ENCODE assay signal across 14 cellular contexts in the genomic region with DNA sequence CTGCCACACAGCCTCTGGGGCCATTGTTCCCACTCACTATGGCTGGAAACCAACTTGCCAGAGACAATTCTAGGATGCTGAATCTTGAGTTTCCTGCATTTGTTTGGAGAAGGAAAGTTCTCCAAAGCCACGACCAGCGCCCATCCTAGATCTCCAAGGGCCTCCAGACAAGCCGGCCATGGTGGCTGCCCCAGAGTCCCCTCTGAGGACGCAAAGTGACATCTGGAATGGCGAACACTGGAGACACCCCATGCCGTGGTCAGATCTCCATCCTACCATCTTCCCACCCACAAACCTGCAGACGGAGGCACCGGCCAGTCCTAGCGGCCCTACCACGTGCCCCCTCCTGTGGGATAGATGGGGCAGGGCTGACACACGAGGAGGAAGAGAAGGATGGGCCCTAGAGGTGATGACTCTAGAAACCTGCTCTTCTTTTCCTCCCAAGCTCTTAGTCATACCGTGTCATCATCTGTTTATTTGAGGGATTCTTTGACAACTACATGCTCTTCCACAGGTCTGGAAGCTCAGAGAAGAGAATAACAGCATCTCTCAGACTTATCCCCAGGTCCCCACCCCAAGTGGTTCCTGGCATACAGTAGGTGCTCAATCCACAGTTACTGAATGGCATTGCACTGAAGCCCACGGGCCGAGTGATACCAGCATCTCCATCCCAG.
"Had no signal": no experiment of that assay in that cellular context is flagged by ENCODE, and none has a peak within 500 bp of the region (broad histone marks: within the 10 kb centered on the region; RNA-seq: fewer than 3 reads in every experiment).

No MANE protein-coding gene starts in this region.

- H3K27me3 ChIP-seq: brain microvascular endothelial cell, neural progenitor cell, SJCRH30 had no signal

- H3K36me3 Mint-ChIP-seq: activated CD4-positive, alpha-beta memory T cell treated with anti-CD3 and anti-CD28 coated beads for 36 hours; activated naive CD8-positive, alpha-beta T cell; neural progenitor cell; stimulated activated naive B cell treated with anti-CD40 and anti-IgM and Interleukin-4, amounts not matched to agents 10 μg/mL and 1 μg/mL and 100 μg/mL, for 72 hours had no signal

- DNase-seq: activated CD4-positive, alpha-beta memory T cell treated with anti-CD3 and anti-CD28 coated beads for 36 hours; activated CD4-positive, CD25-positive, alpha-beta regulatory T cell treated with anti-CD3 and anti-CD28 coated beads, Interleukin-2, amount 50 U/mL, for 72 hours; activated gamma-delta T cell; activated T-cell treated with anti-CD3 and anti-CD28 coated beads, Interleukin-2, amount 50 U/mL, for 4 hours; amygdala; brain microvascular endothelial cell; dorsolateral prefrontal cortex; left ventricle myocardium superior; right cardiac atrium; SJCRH30; stimulated activated naive B cell treated with anti-CD40 and anti-IgM and Interleukin-4, amounts not matched to agents 10 μg/mL and 1 μg/mL and 100 μg/mL, for 72 hours had no signal

- H3K27me3 Mint-ChIP-seq: activated CD4-positive, alpha-beta memory T cell treated with anti-CD3 and anti-CD28 coated beads for 36 hours; stimulated activated naive B cell treated with anti-CD40 and anti-IgM and Interleukin-4, amounts not matched to agents 10 μg/mL and 1 μg/mL and 100 μg/mL, for 72 hours had no signal

- H3K4me2 ChIP-seq: neural progenitor cell had no signal

- H3K36me3 ChIP-seq: brain microvascular endothelial cell, neural progenitor cell, SJCRH30 had no signal

- H3K4me1 ChIP-seq: parathyroid adenoma, SJCRH30 had no signal

- H3K9me3 ChIP-seq: SJCRH30 had no signal

- H3K4me3 Mint-ChIP-seq: activated CD4-positive, alpha-beta memory T cell treated with anti-CD3 and anti-CD28 coated beads for 36 hours; activated naive CD8-positive, alpha-beta T cell; activated T-cell treated with anti-CD3 and anti-CD28 coated beads, Interleukin-2, amount 50 U/mL, for 4 hours; neural progenitor cell; stimulated activated naive B cell treated with anti-CD40 and anti-IgM and Interleukin-4, amounts not matched to agents 10 μg/mL and 1 μg/mL and 100 μg/mL, for 72 hours had no signal

- H3K4me1 Mint-ChIP-seq: stimulated activated naive B cell treated with anti-CD40 and anti-IgM and Interleukin-4, amounts not matched to agents 10 μg/mL and 1 μg/mL and 100 μg/mL, for 72 hours had no signal

- H3K9me3 Mint-ChIP-seq: activated CD4-positive, alpha-beta memory T cell treated with anti-CD3 and anti-CD28 coated beads for 36 hours; activated T-cell treated with anti-CD3 and anti-CD28 coated beads, Interleukin-2, amount 50 U/mL, for 4 hours; neural progenitor cell; stimulated activated naive B cell treated with anti-CD40 and anti-IgM and Interleukin-4, amounts not matched to agents 10 μg/mL and 1 μg/mL and 100 μg/mL, for 72 hours had no signal

- H3K27ac ChIP-seq: brain microvascular endothelial cell, dorsolateral prefrontal cortex, neural progenitor cell, parathyroid adenoma, SJCRH30 had no signal

- H3K79me2 ChIP-seq: parathyroid adenoma had no signal

- H3K4me3 ChIP-seq: dorsolateral prefrontal cortex, neural progenitor cell, SJCRH30 had no signal

- H3K27ac Mint-ChIP-seq: activated CD4-positive, alpha-beta memory T cell treated with anti-CD3 and anti-CD28 coated beads for 36 hours; activated naive CD8-positive, alpha-beta T cell; neural progenitor cell; stimulated activated naive B cell treated with anti-CD40 and anti-IgM and Interleukin-4, amounts not matched to agents 10 μg/mL and 1 μg/mL and 100 μg/mL, for 72 hours had no signal

- H2AFZ ChIP-seq: neural progenitor cell, parathyroid adenoma had no signal

- ATAC-seq: activated T-cell treated with anti-CD3 and anti-CD28 coated beads, Interleukin-2, amount 50 U/mL, for 4 hours; left ventricle myocardium superior; stimulated activated naive B cell treated with anti-CD40 and anti-IgM and Interleukin-4, amounts not matched to agents 10 μg/mL and 1 μg/mL and 100 μg/mL, for 72 hours had no signal
